14 cellular contexts compared by ENCODE assay signal in the genomic region with DNA sequence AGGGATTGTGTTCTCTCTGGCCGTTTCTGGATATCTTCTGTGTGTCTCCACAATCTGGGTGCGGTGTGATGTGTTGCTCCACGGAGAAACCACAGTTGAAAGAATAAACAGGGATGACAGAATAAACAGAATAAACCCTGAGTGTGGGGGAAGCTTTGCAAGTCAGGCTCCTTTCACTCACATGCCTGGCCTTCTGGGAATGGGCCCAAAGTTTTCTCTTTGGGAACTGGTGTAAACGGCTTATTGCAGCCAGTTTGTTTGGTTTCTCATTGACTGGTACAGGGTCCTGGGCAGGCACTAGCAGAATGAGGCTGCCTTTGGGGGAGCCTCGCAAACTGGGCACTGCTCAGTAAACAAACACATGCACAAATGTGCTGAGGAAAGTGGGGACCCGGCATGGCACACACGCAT.
A peak's percentile ranks its signal among the peaks of the same experiment; 100 is the strongest.
DNase-seq lines count a peak whose midpoint lies in the region; ATAC-seq and TF ChIP-seq lines count a peak whose summit lies in the region.
"Had no signal": no experiment of that assay in that cellular context is flagged by ENCODE, and none has a peak within 500 bp of the region (broad histone marks: within the 10 kb centered on the region; RNA-seq: fewer than 3 reads in every experiment).

No MANE protein-coding gene starts in this region.

- TF ChIP-seq CTCF in mucosa of descending colon (IDR thresholded peaks at IDR 0.05) (no peak), transverse colon (IDR thresholded peaks at IDR 0.05) (no peak), type B pancreatic cell (conservative IDR thresholded peaks at IDR 0.05) (no peak)

- intact Hi-C loops in mucosa of descending colon (cut with DNase I, micrococcal nuclease) (no loop called here), transverse colon (cut with DNase I; ENCODE audit: low total_unique reads) (no loop called here)

- H3K27me3 ChIP-seq in transverse colon = no peaks in the 10 kb centered on the region

- no peaks in the 10 kb centered on the region for H3K36me3 ChIP-seq in mucosa of descending colon (ENCODE audit: low read depth)
- no peaks in the 10 kb centered on the region for H3K36me3 ChIP-seq in transverse colon

- ATAC-seq in mucosa of descending colon (peak; percentile 8), GM18511 (IDR thresholded peaks at IDR 0.05; ENCODE audit: unreplicated experiment) (no peak)
- ATAC-seq in activated CD8-positive, alpha-beta memory T cell treated with anti-CD3 and anti-CD28 coated beads, Interleukin-2, amount 10 ng/mL, durations not matched to agents 7 days and 5 days = no peak
- ATAC-seq: natural killer cell had no signal

- H3K27ac Mint-ChIP-seq in activated naive CD4-positive, alpha-beta T cell treated with anti-CD3 and anti-CD28 coated beads, Interleukin-2, amount 50 U/mL, for 24 hours = peak overlapping the region; percentile 47
- H3K27ac Mint-ChIP-seq in activated CD8-positive, alpha-beta memory T cell treated with anti-CD3 and anti-CD28 coated beads, Interleukin-2, amount 10 ng/mL, durations not matched to agents 7 days and 5 days = no peak overlapping the region
- H3K27ac Mint-ChIP-seq in type B pancreatic cell = no peak overlapping the region
- H3K27ac Mint-ChIP-seq: natural killer cell had no signal

- CTCF ChIA-PET in activated CD8-positive, alpha-beta memory T cell treated with anti-CD3 and anti-CD28 coated beads, Interleukin-2, amount 10 ng/mL, durations not matched to agents 7 days and 5 days (lab: Charles Lee) = interaction anchor here (1.3 to 1.6 kb wide), 2 partner anchors 9 to 393 kb away, joined by 3 to 4 read pairs; no protein-coding TSS in a partner anchor

- H3K9me3 ChIP-seq in mucosa of descending colon (no peaks in the 10 kb centered on the region), transverse colon (no peaks in the 10 kb centered on the region)
- H3K9me3 ChIP-seq: Caco-2 had no signal

- H3K4me3 Mint-ChIP-seq in activated naive CD4-positive, alpha-beta T cell treated with anti-CD3 and anti-CD28 coated beads, Interleukin-2, amount 50 U/mL, for 24 hours = no peak overlapping the region
- no peak overlapping the region for H3K4me3 Mint-ChIP-seq in activated CD8-positive, alpha-beta memory T cell treated with anti-CD3 and anti-CD28 coated beads, Interleukin-2, amount 10 ng/mL, durations not matched to agents 7 days and 5 days
- H3K4me3 Mint-ChIP-seq in type B pancreatic cell = no peak overlapping the region
- H3K4me3 Mint-ChIP-seq: natural killer cell had no signal

- H3K27me3 Mint-ChIP-seq in activated naive CD4-positive, alpha-beta T cell treated with anti-CD3 and anti-CD28 coated beads, Interleukin-2, amount 50 U/mL, for 24 hours = no peaks in the 10 kb centered on the region
- H3K27me3 Mint-ChIP-seq in activated CD8-positive, alpha-beta memory T cell treated with anti-CD3 and anti-CD28 coated beads, Interleukin-2, amount 10 ng/mL, durations not matched to agents 7 days and 5 days = no peaks in the 10 kb centered on the region
- peaks cover 9% of the 10 kb centered on the region for H3K27me3 Mint-ChIP-seq in type B pancreatic cell

- peak overlapping the region; percentile 7 to 40 (median 26) for H3K27ac ChIP-seq in transverse colon

- peaks cover 23% of the 10 kb centered on the region for H3K4me1 ChIP-seq in mucosa of descending colon (ENCODE audit: low read depth)
- H3K4me1 ChIP-seq in transverse colon = peaks cover 4 to 42% (median 22%) of the 10 kb centered on the region in 4 donors

- DNase-seq in activated naive CD4-positive, alpha-beta T cell (lab: John Stamatoyannopoulos, UW) = no peak
- DNase-seq in fibroblast of peridontal ligament (ENCODE audit: extremely low read depth) = peak; percentile 77
- no peak for DNase-seq in mucosa of descending colon
- no peak for DNase-seq in transverse colon
- no peak for DNase-seq in activated CD8-positive, alpha-beta memory T cell treated with anti-CD3 and anti-CD28 coated beads, Interleukin-2, amount 10 ng/mL, durations not matched to agents 7 days and 5 days
- DNase-seq in type B pancreatic cell (ENCODE audit: extremely low spot score, unreplicated experiment) = no peak
- DNase-seq: Caco-2, GF-D8, natural killer cell, NCI-H1092, NCI-H510A treated with DMSO at 0.1 percent for 48 hours, T1000 had no signal

- TF ChIP-seq EP300 in transverse colon (IDR thresholded peaks at IDR 0.05; ENCODE audit: low read depth) = no peak

- H3K4me3 ChIP-seq in mucosa of descending colon (no peak overlapping the region), transverse colon (no peak overlapping the region)

- no peaks in the 10 kb centered on the region for H3K9me3 Mint-ChIP-seq in activated naive CD4-positive, alpha-beta T cell treated with anti-CD3 and anti-CD28 coated beads, Interleukin-2, amount 50 U/mL, for 24 hours
- H3K9me3 Mint-ChIP-seq in activated CD8-positive, alpha-beta memory T cell treated with anti-CD3 and anti-CD28 coated beads, Interleukin-2, amount 10 ng/mL, durations not matched to agents 7 days and 5 days (ENCODE audit: low read depth) = no peaks in the 10 kb centered on the region
- no peaks in the 10 kb centered on the region for H3K9me3 Mint-ChIP-seq in type B pancreatic cell
- H3K9me3 Mint-ChIP-seq: natural killer cell had no signal

- in situ Hi-C loops in transverse colon (cut with MboI; ENCODE audit: low pct_ligation_motif_present in 1 of 4, low pct_unique_long_range_greater_than_20kb in 1 of 4, low sequenced_read_pairs in 3 of 4) = no loop called here

- TF ChIP-seq POLR2A in transverse colon (IDR thresholded peaks at IDR 0.05) = no peak

- H3K4me1 Mint-ChIP-seq in activated naive CD4-positive, alpha-beta T cell treated with anti-CD3 and anti-CD28 coated beads, Interleukin-2, amount 50 U/mL, for 24 hours = no peaks in the 10 kb centered on the region
- H3K4me1 Mint-ChIP-seq in activated CD8-positive, alpha-beta memory T cell treated with anti-CD3 and anti-CD28 coated beads, Interleukin-2, amount 10 ng/mL, durations not matched to agents 7 days and 5 days = peaks cover 11% of the 10 kb centered on the region
- peaks cover 57% of the 10 kb centered on the region for H3K4me1 Mint-ChIP-seq in type B pancreatic cell (ENCODE audit: unreplicated experiment)

- 60 to 78% methylated on average over 5 to 7 of the region's 7 CpGs for WGBS in transverse colon (ENCODE audit: low coverage in 1 of 2), 2 donors

- H3K36me3 Mint-ChIP-seq in activated naive CD4-positive, alpha-beta T cell treated with anti-CD3 and anti-CD28 coated beads, Interleukin-2, amount 50 U/mL, for 24 hours = peaks cover 2% of the 10 kb centered on the region
- no peaks in the 10 kb centered on the region for H3K36me3 Mint-ChIP-seq in activated CD8-positive, alpha-beta memory T cell treated with anti-CD3 and anti-CD28 coated beads, Interleukin-2, amount 10 ng/mL, durations not matched to agents 7 days and 5 days
- no peaks in the 10 kb centered on the region for H3K36me3 Mint-ChIP-seq in type B pancreatic cell
- H3K36me3 Mint-ChIP-seq: natural killer cell had no signal
